Comparison of ENCODE assay signal across 12 cellular contexts in genomic region chr10:75042292-75042974, GRCh38.
DNase-seq lines count a peak whose midpoint lies in the region; FAIRE-seq and TF ChIP-seq lines count a peak whose summit lies in the region.
"Had no signal": no experiment of that assay in that cellular context is flagged by ENCODE, and none has a peak within 500 bp of the region (broad histone marks: within the 10 kb centered on the region; RNA-seq: fewer than 3 reads in every experiment).

No MANE protein-coding gene starts in this region.

- CTCF ChIA-PET in endothelial cell of umbilical vein (lab: Charles Lee) = interaction anchor here (1.0 kb wide), 1 partner anchor 11 kb away, joined by 3 read pairs; no protein-coding TSS in a partner anchor

- dilution Hi-C loops in endothelial cell of umbilical vein (cut with MboI; ENCODE audit: extremely low pct_ligation_motif_present, low sequenced_read_pairs) = no loop called here

- H3K4me2 ChIP-seq in endothelial cell of umbilical vein (ENCODE audit: insufficient read depth, low read length) = no peak overlapping the region
- no peak overlapping the region for H3K4me2 ChIP-seq in neural progenitor cell

- TF ChIP-seq CTCF in endothelial cell of umbilical vein (IDR thresholded peaks at IDR 0.05; ENCODE audit: extremely low read depth in 1 of 2, insufficient read depth in 1 of 2, low read depth in 1 of 2, low read length in 2 of 2) (no peak), sigmoid colon (IDR thresholded peaks at IDR 0.05) (no peak), neural progenitor cell (IDR thresholded peaks at IDR 0.05) (no peak)

- no peaks in the 10 kb centered on the region for H3K36me3 Mint-ChIP-seq in neural progenitor cell
- H3K36me3 Mint-ChIP-seq: activated naive CD8-positive, alpha-beta T cell treated with anti-CD3 and anti-CD28 coated beads, Interleukin-2, amount 10 ng/mL, durations not matched to agents 7 days and 5 days had no signal

- H3K27me3 Mint-ChIP-seq in neural progenitor cell (ENCODE audit: insufficient read depth, low read depth) = no peaks in the 10 kb centered on the region
- H3K27me3 Mint-ChIP-seq: activated naive CD8-positive, alpha-beta T cell treated with anti-CD3 and anti-CD28 coated beads, Interleukin-2, amount 10 ng/mL, durations not matched to agents 7 days and 5 days had no signal

- no peak for TF ChIP-seq EP300 in sigmoid colon (IDR thresholded peaks at IDR 0.05)

- H3K9ac ChIP-seq in endothelial cell of umbilical vein (replicated peaks; ENCODE audit: extremely low read depth, insufficient read depth, low read length) = no peak overlapping the region
- no peak overlapping the region for H3K9ac ChIP-seq in neural progenitor cell

- H3K9me1 ChIP-seq in endothelial cell of umbilical vein (replicated peaks; ENCODE audit: control insufficient read depth, extremely low read depth, insufficient read depth, low read length) = no peaks in the 10 kb centered on the region

- H2AFZ ChIP-seq in endothelial cell of umbilical vein (ENCODE audit: low read depth, low read length) = no peak overlapping the region
- H2AFZ ChIP-seq in neural progenitor cell (replicated peaks) = no peak overlapping the region

- H3K9me3 ChIP-seq in endothelial cell of umbilical vein (replicated peaks; ENCODE audit: control insufficient read depth, insufficient read depth, low read length) (no peaks in the 10 kb centered on the region), sigmoid colon (no peaks in the 10 kb centered on the region), neural progenitor cell (ENCODE audit: low read depth) (no peaks in the 10 kb centered on the region)
- H3K9me3 ChIP-seq: left ventricle myocardium inferior had no signal

- H3K4me3 Mint-ChIP-seq in neural progenitor cell = no peak overlapping the region

- intact Hi-C loops in endothelial cell of umbilical vein (cut with micrococcal nuclease) (no loop called here), sigmoid colon (cut with DNase I) (no loop called here)

- H3K27me3 ChIP-seq in endothelial cell of umbilical vein (ENCODE audit: control insufficient read depth in 2 of 2, insufficient read depth in 2 of 2, low read length in 2 of 2) (peaks cover 4 to 6% of the 10 kb centered on the region in 2 experiments), sigmoid colon (no peaks in the 10 kb centered on the region), neural progenitor cell (peaks cover 6% of the 10 kb centered on the region)

- H3K4me3 ChIP-seq in endothelial cell of umbilical vein (replicated peaks in 1 of 3; ENCODE audit: insufficient read depth in 1 of 3, low read depth in 1 of 3, low read length in 3 of 3) (no peak overlapping the region), sigmoid colon (no peak overlapping the region), neural progenitor cell (no peak overlapping the region)
- H3K4me3 ChIP-seq: left ventricle myocardium inferior had no signal

- POLR2A ChIA-PET in endothelial cell of umbilical vein (lab: Charles Lee) = no interaction called here

- H3K27ac ChIP-seq in endothelial cell of umbilical vein (ENCODE audit: insufficient read depth, low read depth, low read length) (no peak overlapping the region), sigmoid colon (peak overlapping the region; percentile 6 to 66 (median 48)), neural progenitor cell (no peak overlapping the region)
- H3K27ac ChIP-seq: left ventricle myocardium inferior had no signal

- TF ChIP-seq POLR2A in endothelial cell of umbilical vein (IDR thresholded peaks at IDR 0.05; ENCODE audit: low read depth, low read length) = no peak
- TF ChIP-seq POLR2A in sigmoid colon (IDR thresholded peaks at IDR 0.05) = no peak

- H3K79me2 ChIP-seq in endothelial cell of umbilical vein (ENCODE audit: control insufficient read depth, insufficient read depth, low read length) (no peaks in the 10 kb centered on the region), neural progenitor cell (ENCODE audit: low read depth) (no peaks in the 10 kb centered on the region)

- no peak overlapping the region for H3K27ac Mint-ChIP-seq in neural progenitor cell

- H3K36me3 ChIP-seq in endothelial cell of umbilical vein (ENCODE audit: control insufficient read depth in 2 of 2, extremely low read depth in 1 of 2, insufficient read depth in 2 of 2, low read length in 2 of 2) (no peaks in the 10 kb centered on the region), sigmoid colon (no peaks in the 10 kb centered on the region), neural progenitor cell (no peaks in the 10 kb centered on the region)
- H3K36me3 ChIP-seq: left ventricle myocardium inferior had no signal

- H4K20me1 ChIP-seq in endothelial cell of umbilical vein (replicated peaks; ENCODE audit: control insufficient read depth, extremely low read depth, insufficient read depth, low read length) (no peaks in the 10 kb centered on the region), neural progenitor cell (ENCODE audit: low read depth) (no peaks in the 10 kb centered on the region)

- 94 to 100% methylated on average over 1 of the region's 1 CpG for WGBS in sigmoid colon, 2 donors

- peak; percentile 63 for FAIRE-seq in endothelial cell of umbilical vein (lab: Jason Lieb, UNC)

- H3K9me3 Mint-ChIP-seq in neural progenitor cell = no peaks in the 10 kb centered on the region
- H3K9me3 Mint-ChIP-seq: activated naive CD8-positive, alpha-beta T cell treated with anti-CD3 and anti-CD28 coated beads, Interleukin-2, amount 10 ng/mL, durations not matched to agents 7 days and 5 days had no signal

- peak; percentile 56 for DNase-seq in NCI-H748 (lab: John Stamatoyannopoulos, UW; ENCODE audit: unreplicated experiment)
- DNase-seq in NCI-H748 treated with DMSO at 0.1 percent for 48 hours (lab: John Stamatoyannopoulos, UW) = no peak
- peak; percentile 59 for DNase-seq in NCI-H69 (lab: John Stamatoyannopoulos, UW)
- DNase-seq in endothelial cell of umbilical vein (ENCODE audit: low read depth, low spot score) = no peak
- DNase-seq in sigmoid colon = peak; percentile 48
- DNase-seq in medulla oblongata (ENCODE audit: extremely low spot score) = no peak
- DNase-seq in neural progenitor cell (ENCODE audit: low spot score) = no peak
- no peak for DNase-seq in activated CD4-positive, alpha-beta T cell treated with anti-CD3 and anti-CD28 coated beads for 4 hours
- DNase-seq: activated naive CD8-positive, alpha-beta T cell treated with anti-CD3 and anti-CD28 coated beads, Interleukin-2, amount 10 ng/mL, durations not matched to agents 7 days and 5 days; left ventricle myocardium inferior; NCI-H774; right cardiac atrium had no signal

- BruUV-seq in endothelial cell of umbilical vein (replicated peaks; lab: Mats Ljungman, UMichigan) = no TSS peak

- H3K4me1 ChIP-seq in endothelial cell of umbilical vein (ENCODE audit: control insufficient read depth, extremely low read depth, insufficient read depth, low read length) (no peaks in the 10 kb centered on the region), sigmoid colon (peaks cover 0 to 16% (median 10%) of the 10 kb centered on the region in 4 donors), neural progenitor cell (no peaks in the 10 kb centered on the region)

- no peaks in the 10 kb centered on the region for H3F3A ChIP-seq in neural progenitor cell (ENCODE audit: low read depth)

- peaks cover 7% of the 10 kb centered on the region for H3K4me1 Mint-ChIP-seq in neural progenitor cell

TF ChIP-seq in endothelial cell of umbilical vein, 7 proteins besides CTCF, POLR2A, EP300 and RAD21:
- TF ChIP-seq GATA2 (IDR thresholded peaks at IDR 0.05; ENCODE audit: insufficient read depth, insufficient read length, low read depth, low read length) (no peak), FOS (IDR thresholded peaks at IDR 0.05; ENCODE audit: borderline replicate concordance, insufficient read depth, low read length) (no peak), MYC (IDR thresholded peaks at IDR 0.05; ENCODE audit: low read depth, low read length) (no peak), JUN (IDR thresholded peaks at IDR 0.05; ENCODE audit: borderline replicate concordance, insufficient read depth, insufficient read length, low read depth) (peak; percentile 9), EZH2 (IDR thresholded peaks at IDR 0.05; ENCODE audit: borderline replicate concordance, low read depth, low read length, severe bottlenecking) (no peak)

Comparison
In these comparisons a context has a peak if more than half of its experiments do, and no peak if none do; other contexts are left out.
1. DNase-seq: peak in NCI-H748 (single experiment), NCI-H69 (single experiment) and sigmoid colon (single experiment); none in NCI-H748 treated with DMSO at 0.1 percent for 48 hours (single experiment), endothelial cell of umbilical vein (single experiment), medulla oblongata (single experiment), neural progenitor cell (single experiment) and activated CD4-positive, alpha-beta T cell treated with anti-CD3 and anti-CD28 coated beads for 4 hours (0 of 2).
2. H3K27ac ChIP-seq: peak in sigmoid colon (4 of 4); none in endothelial cell of umbilical vein (single experiment) and neural progenitor cell (single experiment).